1 cellular context compared by ENCODE assay signal in the genomic region with DNA sequence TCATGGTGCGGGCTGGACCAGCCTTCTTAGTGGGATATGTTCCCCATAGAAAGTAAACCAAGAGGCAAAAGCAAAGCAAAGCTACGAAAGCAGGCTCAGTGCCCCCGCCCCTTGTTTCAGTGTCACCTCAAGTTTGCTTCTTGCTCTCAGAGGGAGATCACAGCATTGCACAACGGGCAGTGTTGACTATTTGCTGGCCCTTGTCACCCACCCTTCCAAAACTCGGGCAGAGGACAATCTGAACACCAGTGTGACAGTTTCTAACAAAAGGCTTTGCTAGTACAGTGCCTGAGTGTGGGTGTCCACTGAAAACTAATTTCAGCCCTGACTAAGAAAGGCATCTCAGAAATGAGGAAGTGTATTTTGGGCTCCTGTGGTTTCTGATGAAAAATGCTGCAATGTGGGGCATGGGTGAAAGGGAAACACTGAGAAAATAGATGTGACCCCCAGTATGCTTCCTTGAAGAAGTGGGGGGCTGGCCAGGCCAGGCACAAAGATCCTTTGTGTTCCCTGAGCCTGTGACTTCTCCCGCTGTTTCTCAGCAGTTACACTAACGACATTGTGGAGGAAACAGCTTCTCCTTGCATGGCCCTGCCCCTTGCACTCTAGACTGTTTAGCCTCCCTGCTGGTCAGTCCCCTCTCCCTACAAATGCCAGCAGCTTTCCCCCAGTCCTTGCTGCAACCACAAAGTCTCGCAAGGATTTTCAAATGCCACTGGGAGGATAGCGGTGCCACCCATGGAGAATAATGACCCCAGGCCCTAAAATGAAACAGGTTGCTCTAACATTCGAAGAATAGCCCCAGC.
A peak's percentile ranks its signal among the peaks of the same experiment; 100 is the strongest.
TF ChIP-seq lines count a peak whose summit lies in the region.

No MANE protein-coding gene starts in this region.

TF ChIP-seq in HepG2, 621 proteins besides CTCF, POLR2A, EP300 and RAD21 (continued from another document and continues in another):
- TF ChIP-seq, protein P1, sequence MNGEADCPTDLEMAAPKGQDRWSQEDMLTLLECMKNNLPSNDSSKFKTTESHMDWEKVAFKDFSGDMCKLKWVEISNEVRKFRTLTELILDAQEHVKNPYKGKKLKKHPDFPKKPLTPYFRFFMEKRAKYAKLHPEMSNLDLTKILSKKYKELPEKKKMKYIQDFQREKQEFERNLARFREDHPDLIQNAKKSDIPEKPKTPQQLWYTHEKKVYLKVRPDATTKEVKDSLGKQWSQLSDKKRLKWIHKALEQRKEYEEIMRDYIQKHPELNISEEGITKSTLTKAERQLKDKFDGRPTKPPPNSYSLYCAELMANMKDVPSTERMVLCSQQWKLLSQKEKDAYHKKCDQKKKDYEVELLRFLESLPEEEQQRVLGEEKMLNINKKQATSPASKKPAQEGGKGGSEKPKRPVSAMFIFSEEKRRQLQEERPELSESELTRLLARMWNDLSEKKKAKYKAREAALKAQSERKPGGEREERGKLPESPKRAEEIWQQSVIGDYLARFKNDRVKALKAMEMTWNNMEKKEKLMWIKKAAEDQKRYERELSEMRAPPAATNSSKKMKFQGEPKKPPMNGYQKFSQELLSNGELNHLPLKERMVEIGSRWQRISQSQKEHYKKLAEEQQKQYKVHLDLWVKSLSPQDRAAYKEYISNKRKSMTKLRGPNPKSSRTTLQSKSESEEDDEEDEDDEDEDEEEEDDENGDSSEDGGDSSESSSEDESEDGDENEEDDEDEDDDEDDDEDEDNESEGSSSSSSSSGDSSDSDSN (CRISPR knock-in tag; IDR thresholded peaks at IDR 0.05), result peak; percentile 36; the same call in 1 of the 2 replicates
- TF ChIP-seq CHD4 (IDR thresholded peaks at IDR 0.05; ENCODE audit: borderline replicate concordance, low read length) (no peak), SSRP1 (CRISPR knock-in tag; IDR thresholded peaks at IDR 0.05) (no peak), GTF3A (CRISPR knock-in tag; conservative IDR thresholded peaks at IDR 0.05) (no peak), ZNF225 (CRISPR knock-in tag; IDR thresholded peaks at IDR 0.05) (no peak), ZSCAN9 (CRISPR knock-in tag; IDR thresholded peaks at IDR 0.05; ENCODE audit: borderline replicate concordance) (no peak), RBAK (CRISPR knock-in tag; IDR thresholded peaks at IDR 0.05) (no peak), NR2F6 (IDR thresholded peaks at IDR 0.05) (no peak; the same call in 1 of the 2 replicates), NR2F6 (CRISPR knock-in tag; IDR thresholded peaks at IDR 0.05) (peak; percentile 33; the same call in 1 of the 2 replicates), ZNF496 (CRISPR knock-in tag; IDR thresholded peaks at IDR 0.05; ENCODE audit: insufficient replicate concordance) (no peak), MXI1 (IDR thresholded peaks at IDR 0.05; ENCODE audit: borderline replicate concordance, low read depth, low read length) (no peak), ZFP36L1 (CRISPR knock-in tag; IDR thresholded peaks at IDR 0.05) (no peak), SOX5 (CRISPR knock-in tag; IDR thresholded peaks at IDR 0.05; ENCODE audit: borderline replicate concordance) (no peak; the same call in 1 of the 2 replicates), KMT2A (CRISPR knock-in tag; IDR thresholded peaks at IDR 0.05) (no peak), SIX1 (CRISPR knock-in tag; IDR thresholded peaks at IDR 0.05; ENCODE audit: borderline replicate concordance) (no peak), ZNF333 (CRISPR knock-in tag; IDR thresholded peaks at IDR 0.05; ENCODE audit: borderline replicate concordance) (no peak), ZNF558 (CRISPR knock-in tag; IDR thresholded peaks at IDR 0.05; ENCODE audit: borderline replicate concordance) (no peak), ZNF432 (CRISPR knock-in tag; IDR thresholded peaks at IDR 0.05; ENCODE audit: borderline replicate concordance) (no peak), CHD2 (IDR thresholded peaks at IDR 0.05; ENCODE audit: low read depth, low read length) (no peak), PTBP1 (IDR thresholded peaks at IDR 0.05; ENCODE audit: low read depth, low read length, poor library complexity, severe bottlenecking) (no peak), ATF7-NPFF (CRISPR knock-in tag; IDR thresholded peaks at IDR 0.05; ENCODE audit: low read depth) (no peak), ATAD3A (CRISPR knock-in tag; IDR thresholded peaks at IDR 0.05) (no peak), ZFP37 (CRISPR knock-in tag; IDR thresholded peaks at IDR 0.05; ENCODE audit: borderline replicate concordance) (no peak), ZNF232 (CRISPR knock-in tag; IDR thresholded peaks at IDR 0.05; ENCODE audit: borderline replicate concordance) (no peak), SMAD9 (CRISPR knock-in tag; IDR thresholded peaks at IDR 0.05) (no peak), FOSL2 (CRISPR knock-in tag; IDR thresholded peaks at IDR 0.05) (peak; percentile 18; the same call in 1 of the 2 replicates), FOXK1 (CRISPR knock-in tag; IDR thresholded peaks at IDR 0.05; ENCODE audit: borderline replicate concordance, low read depth) (peak; percentile 29; the same call in 1 of the 2 replicates), ZNF747 (CRISPR knock-in tag; IDR thresholded peaks at IDR 0.05; ENCODE audit: borderline replicate concordance) (no peak), ZNF543 (CRISPR knock-in tag; IDR thresholded peaks at IDR 0.05) (0 out of 2 replicates have a peak, but pooled peaks have one; percentile 33), CENPT (CRISPR knock-in tag; IDR thresholded peaks at IDR 0.05; ENCODE audit: low read depth) (no peak), ZNF501 (CRISPR knock-in tag; IDR thresholded peaks at IDR 0.05) (peak; percentile 44; the same call in 1 of the 2 replicates), ZC3H4 (CRISPR knock-in tag; IDR thresholded peaks at IDR 0.05; ENCODE audit: borderline replicate concordance) (no peak), ZMYM3 (CRISPR knock-in tag; IDR thresholded peaks at IDR 0.05) (peak; percentile 58), ELF1 (CRISPR knock-in tag; IDR thresholded peaks at IDR 0.05) (peak; percentile 27; the same call in 1 of the 2 replicates), HMG20A (CRISPR knock-in tag; IDR thresholded peaks at IDR 0.05; ENCODE audit: borderline replicate concordance) (no peak), PAWR (CRISPR knock-in tag; IDR thresholded peaks at IDR 0.05; ENCODE audit: borderline replicate concordance) (no peak), ZSCAN21 (CRISPR knock-in tag; IDR thresholded peaks at IDR 0.05; ENCODE audit: borderline replicate concordance) (no peak)
- TF ChIP-seq, protein P2, sequence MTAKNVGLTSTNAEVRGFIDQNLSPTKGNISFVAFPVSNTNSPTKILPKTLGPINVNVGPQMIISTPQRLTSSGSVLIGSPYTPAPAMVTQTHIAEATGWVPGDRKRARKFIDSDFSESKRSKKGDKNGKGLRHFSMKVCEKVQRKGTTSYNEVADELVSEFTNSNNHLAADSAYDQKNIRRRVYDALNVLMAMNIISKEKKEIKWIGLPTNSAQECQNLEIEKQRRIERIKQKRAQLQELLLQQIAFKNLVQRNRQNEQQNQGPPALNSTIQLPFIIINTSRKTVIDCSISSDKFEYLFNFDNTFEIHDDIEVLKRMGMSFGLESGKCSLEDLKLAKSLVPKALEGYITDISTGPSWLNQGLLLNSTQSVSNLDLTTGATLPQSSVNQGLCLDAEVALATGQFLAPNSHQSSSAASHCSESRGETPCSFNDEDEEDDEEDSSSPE (CRISPR knock-in tag; IDR thresholded peaks at IDR 0.05), result no peak
- TF ChIP-seq, protein P3, sequence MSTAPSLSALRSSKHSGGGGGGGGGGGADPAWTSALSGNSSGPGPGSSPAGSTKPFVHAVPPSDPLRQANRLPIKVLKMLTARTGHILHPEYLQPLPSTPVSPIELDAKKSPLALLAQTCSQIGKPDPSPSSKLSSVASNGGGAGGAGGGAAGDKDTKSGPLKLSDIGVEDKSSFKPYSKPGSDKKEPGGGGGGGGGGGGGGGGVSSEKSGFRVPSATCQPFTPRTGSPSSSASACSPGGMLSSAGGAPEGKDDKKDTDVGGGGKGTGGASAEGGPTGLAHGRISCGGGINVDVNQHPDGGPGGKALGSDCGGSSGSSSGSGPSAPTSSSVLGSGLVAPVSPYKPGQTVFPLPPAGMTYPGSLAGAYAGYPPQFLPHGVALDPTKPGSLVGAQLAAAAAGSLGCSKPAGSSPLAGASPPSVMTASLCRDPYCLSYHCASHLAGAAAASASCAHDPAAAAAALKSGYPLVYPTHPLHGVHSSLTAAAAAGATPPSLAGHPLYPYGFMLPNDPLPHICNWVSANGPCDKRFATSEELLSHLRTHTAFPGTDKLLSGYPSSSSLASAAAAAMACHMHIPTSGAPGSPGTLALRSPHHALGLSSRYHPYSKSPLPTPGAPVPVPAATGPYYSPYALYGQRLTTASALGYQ (CRISPR knock-in tag; IDR thresholded peaks at IDR 0.05), result no peak
- TF ChIP-seq, protein P4, sequence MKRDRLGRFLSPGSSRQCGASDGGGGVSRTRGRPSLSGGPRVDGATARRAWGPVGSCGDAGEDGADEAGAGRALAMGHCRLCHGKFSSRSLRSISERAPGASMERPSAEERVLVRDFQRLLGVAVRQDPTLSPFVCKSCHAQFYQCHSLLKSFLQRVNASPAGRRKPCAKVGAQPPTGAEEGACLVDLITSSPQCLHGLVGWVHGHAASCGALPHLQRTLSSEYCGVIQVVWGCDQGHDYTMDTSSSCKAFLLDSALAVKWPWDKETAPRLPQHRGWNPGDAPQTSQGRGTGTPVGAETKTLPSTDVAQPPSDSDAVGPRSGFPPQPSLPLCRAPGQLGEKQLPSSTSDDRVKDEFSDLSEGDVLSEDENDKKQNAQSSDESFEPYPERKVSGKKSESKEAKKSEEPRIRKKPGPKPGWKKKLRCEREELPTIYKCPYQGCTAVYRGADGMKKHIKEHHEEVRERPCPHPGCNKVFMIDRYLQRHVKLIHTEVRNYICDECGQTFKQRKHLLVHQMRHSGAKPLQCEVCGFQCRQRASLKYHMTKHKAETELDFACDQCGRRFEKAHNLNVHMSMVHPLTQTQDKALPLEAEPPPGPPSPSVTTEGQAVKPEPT (CRISPR knock-in tag; IDR thresholded peaks at IDR 0.05; ENCODE audit: low read depth), result no peak
- TF ChIP-seq, protein P5, sequence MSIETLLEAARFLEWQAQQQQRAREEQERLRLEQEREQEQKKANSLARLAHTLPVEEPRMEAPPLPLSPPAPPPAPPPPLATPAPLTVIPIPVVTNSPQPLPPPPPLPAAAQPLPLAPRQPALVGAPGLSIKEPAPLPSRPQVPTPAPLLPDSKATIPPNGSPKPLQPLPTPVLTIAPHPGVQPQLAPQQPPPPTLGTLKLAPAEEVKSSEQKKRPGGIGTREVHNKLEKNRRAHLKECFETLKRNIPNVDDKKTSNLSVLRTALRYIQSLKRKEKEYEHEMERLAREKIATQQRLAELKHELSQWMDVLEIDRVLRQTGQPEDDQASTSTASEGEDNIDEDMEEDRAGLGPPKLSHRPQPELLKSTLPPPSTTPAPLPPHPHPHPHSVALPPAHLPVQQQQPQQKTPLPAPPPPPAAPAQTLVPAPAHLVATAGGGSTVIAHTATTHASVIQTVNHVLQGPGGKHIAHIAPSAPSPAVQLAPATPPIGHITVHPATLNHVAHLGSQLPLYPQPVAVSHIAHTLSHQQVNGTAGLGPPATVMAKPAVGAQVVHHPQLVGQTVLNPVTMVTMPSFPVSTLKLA (IDR thresholded peaks at IDR 0.05), result no peak
- TF ChIP-seq, protein P6, sequence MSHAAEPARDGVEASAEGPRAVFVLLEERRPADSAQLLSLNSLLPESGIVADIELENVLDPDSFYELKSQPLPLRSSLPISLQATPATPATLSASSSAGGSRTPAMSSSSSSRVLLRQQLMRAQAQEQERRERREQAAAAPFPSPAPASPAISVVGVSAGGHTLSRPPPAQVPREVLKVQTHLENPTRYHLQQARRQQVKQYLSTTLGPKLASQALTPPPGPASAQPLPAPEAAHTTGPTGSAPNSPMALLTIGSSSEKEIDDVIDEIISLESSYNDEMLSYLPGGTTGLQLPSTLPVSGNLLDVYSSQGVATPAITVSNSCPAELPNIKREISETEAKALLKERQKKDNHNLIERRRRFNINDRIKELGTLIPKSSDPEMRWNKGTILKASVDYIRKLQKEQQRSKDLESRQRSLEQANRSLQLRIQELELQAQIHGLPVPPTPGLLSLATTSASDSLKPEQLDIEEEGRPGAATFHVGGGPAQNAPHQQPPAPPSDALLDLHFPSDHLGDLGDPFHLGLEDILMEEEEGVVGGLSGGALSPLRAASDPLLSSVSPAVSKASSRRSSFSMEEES (CRISPR knock-in tag; IDR thresholded peaks at IDR 0.05), result no peak
- TF ChIP-seq, protein P7, sequence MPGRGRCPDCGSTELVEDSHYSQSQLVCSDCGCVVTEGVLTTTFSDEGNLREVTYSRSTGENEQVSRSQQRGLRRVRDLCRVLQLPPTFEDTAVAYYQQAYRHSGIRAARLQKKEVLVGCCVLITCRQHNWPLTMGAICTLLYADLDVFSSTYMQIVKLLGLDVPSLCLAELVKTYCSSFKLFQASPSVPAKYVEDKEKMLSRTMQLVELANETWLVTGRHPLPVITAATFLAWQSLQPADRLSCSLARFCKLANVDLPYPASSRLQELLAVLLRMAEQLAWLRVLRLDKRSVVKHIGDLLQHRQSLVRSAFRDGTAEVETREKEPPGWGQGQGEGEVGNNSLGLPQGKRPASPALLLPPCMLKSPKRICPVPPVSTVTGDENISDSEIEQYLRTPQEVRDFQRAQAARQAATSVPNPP (CRISPR knock-in tag; IDR thresholded peaks at IDR 0.05), result no peak
- TF ChIP-seq, protein P8, sequence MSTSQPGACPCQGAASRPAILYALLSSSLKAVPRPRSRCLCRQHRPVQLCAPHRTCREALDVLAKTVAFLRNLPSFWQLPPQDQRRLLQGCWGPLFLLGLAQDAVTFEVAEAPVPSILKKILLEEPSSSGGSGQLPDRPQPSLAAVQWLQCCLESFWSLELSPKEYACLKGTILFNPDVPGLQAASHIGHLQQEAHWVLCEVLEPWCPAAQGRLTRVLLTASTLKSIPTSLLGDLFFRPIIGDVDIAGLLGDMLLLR (CRISPR knock-in tag; IDR thresholded peaks at IDR 0.05), result no peak
- TF ChIP-seq, protein P9, sequence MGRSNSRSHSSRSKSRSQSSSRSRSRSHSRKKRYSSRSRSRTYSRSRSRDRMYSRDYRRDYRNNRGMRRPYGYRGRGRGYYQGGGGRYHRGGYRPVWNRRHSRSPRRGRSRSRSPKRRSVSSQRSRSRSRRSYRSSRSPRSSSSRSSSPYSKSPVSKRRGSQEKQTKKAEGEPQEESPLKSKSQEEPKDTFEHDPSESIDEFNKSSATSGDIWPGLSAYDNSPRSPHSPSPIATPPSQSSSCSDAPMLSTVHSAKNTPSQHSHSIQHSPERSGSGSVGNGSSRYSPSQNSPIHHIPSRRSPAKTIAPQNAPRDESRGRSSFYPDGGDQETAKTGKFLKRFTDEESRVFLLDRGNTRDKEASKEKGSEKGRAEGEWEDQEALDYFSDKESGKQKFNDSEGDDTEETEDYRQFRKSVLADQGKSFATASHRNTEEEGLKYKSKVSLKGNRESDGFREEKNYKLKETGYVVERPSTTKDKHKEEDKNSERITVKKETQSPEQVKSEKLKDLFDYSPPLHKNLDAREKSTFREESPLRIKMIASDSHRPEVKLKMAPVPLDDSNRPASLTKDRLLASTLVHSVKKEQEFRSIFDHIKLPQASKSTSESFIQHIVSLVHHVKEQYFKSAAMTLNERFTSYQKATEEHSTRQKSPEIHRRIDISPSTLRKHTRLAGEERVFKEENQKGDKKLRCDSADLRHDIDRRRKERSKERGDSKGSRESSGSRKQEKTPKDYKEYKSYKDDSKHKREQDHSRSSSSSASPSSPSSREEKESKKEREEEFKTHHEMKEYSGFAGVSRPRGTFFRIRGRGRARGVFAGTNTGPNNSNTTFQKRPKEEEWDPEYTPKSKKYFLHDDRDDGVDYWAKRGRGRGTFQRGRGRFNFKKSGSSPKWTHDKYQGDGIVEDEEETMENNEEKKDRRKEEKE (IDR thresholded peaks at IDR 0.05), result no peak
- TF ChIP-seq, protein P10, sequence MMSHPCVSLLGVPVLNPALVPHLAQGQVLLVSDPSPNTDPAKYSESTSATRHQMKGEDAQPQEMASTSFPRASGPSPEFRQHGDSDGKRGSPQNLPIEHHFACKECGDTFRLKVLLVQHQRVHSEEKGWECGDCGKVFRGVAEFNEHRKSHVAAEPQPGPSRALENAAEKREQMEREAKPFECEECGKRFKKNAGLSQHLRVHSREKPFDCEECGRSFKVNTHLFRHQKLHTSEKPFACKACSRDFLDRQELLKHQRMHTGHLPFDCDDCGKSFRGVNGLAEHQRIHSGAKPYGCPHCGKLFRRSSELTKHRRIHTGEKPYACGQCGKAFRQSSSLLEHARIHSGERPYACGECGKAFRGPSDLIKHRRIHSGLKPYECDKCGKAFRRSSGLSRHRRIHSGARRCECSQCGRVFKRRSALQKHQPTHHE (CRISPR knock-in tag; IDR thresholded peaks at IDR 0.05; ENCODE audit: borderline replicate concordance), result no peak
